Comparison of ENCODE assay signal across 18 cellular contexts in genomic region chr3:157111578-157111977, GRCh38. TPM values are rescaled to one million over a fixed set of nuclear protein-coding genes. Genes with fewer than 3 reads are reported as not detected.
DNase-seq lines count a peak whose midpoint lies in the region; ATAC-seq and TF ChIP-seq lines count a peak whose summit lies in the region.
"Had no signal": no experiment of that assay in that cellular context is flagged by ENCODE, and none has a peak within 500 bp of the region (broad histone marks: within the 10 kb centered on the region; RNA-seq: fewer than 3 reads in every experiment).

No MANE protein-coding gene starts in this region.

- H4K91ac ChIP-seq in trophoblast cell (ENCODE audit: low read depth, low read length): no peak overlapping the region

- no peak overlapping the region for H3K4me2 ChIP-seq in trophoblast cell (ENCODE audit: low read length)

- no peak overlapping the region for H3K18ac ChIP-seq in trophoblast cell (ENCODE audit: low read length)

- no peaks in the 10 kb centered on the region for H3K27me3 ChIP-seq in heart right ventricle
- no peaks in the 10 kb centered on the region for H3K27me3 ChIP-seq in sigmoid colon
- no peaks in the 10 kb centered on the region for H3K27me3 ChIP-seq in trophoblast cell (ENCODE audit: insufficient read depth, low read length)
- H3K27me3 ChIP-seq: SJCRH30 had no signal

- H3K27ac ChIP-seq in heart right ventricle: peak overlapping the region; percentile 6 to 83 (median 74)
- H3K27ac ChIP-seq in sigmoid colon: peak overlapping the region in 3 of 4 donors; percentile 42 to 83 (median 64)
- H3K27ac ChIP-seq in trophoblast cell (ENCODE audit: low read depth, low read length): no peak overlapping the region
- H3K27ac ChIP-seq: SJCRH30 had no signal

- H2AK5ac ChIP-seq in trophoblast cell (ENCODE audit: low read length): no peak overlapping the region

- TF ChIP-seq EP300 in sigmoid colon (IDR thresholded peaks at IDR 0.05): no peak

- H4K12ac ChIP-seq in trophoblast cell (ENCODE audit: low read depth, low read length): no peak overlapping the region

- no peak overlapping the region for H3K23ac ChIP-seq in trophoblast cell (ENCODE audit: low read length)

- peak; percentile 84 for DNase-seq in NCI-H526 treated with DMSO at 0.1 percent for 48 hours (lab: John Stamatoyannopoulos, UW)
- no peak for DNase-seq in T-helper 17 cell
- no peak for DNase-seq in heart right ventricle
- DNase-seq in sigmoid colon: no peak
- DNase-seq in NCI-H2196 treated with DMSO at 0.1 percent for 48 hours (lab: John Stamatoyannopoulos, UW; ENCODE audit: unreplicated experiment): no peak
- DNase-seq in trophoblast cell: no peak
- DNase-seq: ACHN, AML-193, Caco-2, EL, Karpas-422, MG63, NCI-H1092, NCI-H146, NCI-H2081 treated with DMSO at 0.1 percent for 48 hours, NCI-H524, SJCRH30 had no signal

- intact Hi-C loops in heart right ventricle (cut with DNase I): no loop called here
- intact Hi-C loops in sigmoid colon (cut with DNase I): no loop called here

- no peak overlapping the region for H3K9ac ChIP-seq in trophoblast cell (ENCODE audit: low read length)

- H3K36me3 ChIP-seq in heart right ventricle (no peaks in the 10 kb centered on the region), sigmoid colon (no peaks in the 10 kb centered on the region), trophoblast cell (ENCODE audit: control insufficient read depth in 1 of 2, insufficient read depth in 2 of 2, low read length in 2 of 2) (no peaks in the 10 kb centered on the region)
- H3K36me3 ChIP-seq: MG63, SJCRH30 had no signal

- H3K36me3 Mint-ChIP-seq in T-helper 17 cell (ENCODE audit: low read depth): no peaks in the 10 kb centered on the region

- H2BK120ac ChIP-seq in trophoblast cell (ENCODE audit: insufficient read depth, low read length, poor library complexity): no peak overlapping the region

- H3K27me3 Mint-ChIP-seq in T-helper 17 cell: peaks cover 6% of the 10 kb centered on the region

- H4K8ac ChIP-seq in trophoblast cell (ENCODE audit: low read depth, low read length): no peak overlapping the region

- no peak overlapping the region for H3K14ac ChIP-seq in trophoblast cell (ENCODE audit: low read length)

- no peak overlapping the region for H2BK5ac ChIP-seq in trophoblast cell (ENCODE audit: low read depth, low read length, poor library complexity)

- peaks cover 3% of the 10 kb centered on the region for H3K4me1 Mint-ChIP-seq in T-helper 17 cell

- H3K4me3 ChIP-seq in heart right ventricle (no peak overlapping the region), sigmoid colon (no peak overlapping the region), trophoblast cell (ENCODE audit: low read depth, low read length) (no peak overlapping the region)
- H3K4me3 ChIP-seq: MG63, SJCRH30 had no signal

- H3K79me2 ChIP-seq in trophoblast cell (ENCODE audit: control insufficient read depth, insufficient read depth, low read length, poor library complexity): no peaks in the 10 kb centered on the region

- no peak overlapping the region for H2BK12ac ChIP-seq in trophoblast cell (ENCODE audit: low read length)

- TF ChIP-seq CTCF in heart right ventricle (IDR thresholded peaks at IDR 0.05) (no peak), sigmoid colon (IDR thresholded peaks at IDR 0.05) (no peak)

- no peak overlapping the region for H3K4me3 Mint-ChIP-seq in T-helper 17 cell

- H3K9me3 ChIP-seq in T-helper 17 cell (ENCODE audit: control insufficient read depth, low read length, poor library complexity, severe bottlenecking): no peaks in the 10 kb centered on the region
- H3K9me3 ChIP-seq in heart right ventricle: no peaks in the 10 kb centered on the region
- H3K9me3 ChIP-seq in sigmoid colon: no peaks in the 10 kb centered on the region
- no peaks in the 10 kb centered on the region for H3K9me3 ChIP-seq in trophoblast cell (ENCODE audit: insufficient read depth, low read depth, low read length)
- H3K9me3 ChIP-seq: Caco-2, MG63, SJCRH30 had no signal

- peak overlapping the region; percentile 16 for H3K27ac Mint-ChIP-seq in T-helper 17 cell

- ATAC-seq in T-helper 17 cell: no peak
- ATAC-seq in heart right ventricle: peak in 4 of 8 donors; percentile 16 to 41 (median 28)
- no peak for ATAC-seq in SK-N-SH treated with all-trans-retinoic acid at 6 μM for 48 hours

- 44 to 63% methylated on average over 3 of the region's 3 CpGs for WGBS in heart right ventricle, 2 donors
- 60 to 75% methylated on average over 3 of the region's 3 CpGs for WGBS in sigmoid colon, 2 donors
- WGBS in trophoblast cell (ENCODE audit: extremely low coverage, insufficient coverage, insufficient read length): no CpG with 5 or more reads among the region's 3 CpGs

- H3K79me1 ChIP-seq in trophoblast cell (ENCODE audit: low read length): no peaks in the 10 kb centered on the region

- H3K4me1 ChIP-seq in heart right ventricle: peaks cover 4 to 75% (median 22%) of the 10 kb centered on the region in 9 donors
- peaks cover 0 to 52% (median 39%) of the 10 kb centered on the region in 4 donors for H3K4me1 ChIP-seq in sigmoid colon
- no peaks in the 10 kb centered on the region for H3K4me1 ChIP-seq in trophoblast cell (ENCODE audit: control insufficient read depth in 1 of 2, insufficient read depth in 2 of 2, low read length in 2 of 2)
- H3K4me1 ChIP-seq: SJCRH30 had no signal

- H3K4ac ChIP-seq in trophoblast cell (ENCODE audit: low read depth, low read length): no peak overlapping the region

- no peak for TF ChIP-seq POLR2A in sigmoid colon (IDR thresholded peaks at IDR 0.05)

- H2AFZ ChIP-seq in trophoblast cell (ENCODE audit: insufficient read depth, low read length, poor library complexity): no peak overlapping the region

TF ChIP-seq in SK-N-SH treated with all-trans-retinoic acid at 6 μM for 48 hours, 23 proteins besides CTCF, POLR2A, EP300 and RAD21 (continues in another document):
- TF ChIP-seq CSDC2 (CRISPR knock-in tag; IDR thresholded peaks at IDR 0.05) (no peak), PPARA (CRISPR knock-in tag; IDR thresholded peaks at IDR 0.05; ENCODE audit: borderline replicate concordance) (no peak), RARB (CRISPR knock-in tag; IDR thresholded peaks at IDR 0.05) (no peak), GLIS3 (CRISPR knock-in tag; IDR thresholded peaks at IDR 0.05) (no peak), BACH2 (CRISPR knock-in tag; IDR thresholded peaks at IDR 0.05; ENCODE audit: borderline replicate concordance) (no peak), TCF4 (CRISPR knock-in tag; IDR thresholded peaks at IDR 0.05; ENCODE audit: borderline replicate concordance) (no peak), CSRNP3 (CRISPR knock-in tag; IDR thresholded peaks at IDR 0.05) (no peak)
- TF ChIP-seq, protein P1, sequence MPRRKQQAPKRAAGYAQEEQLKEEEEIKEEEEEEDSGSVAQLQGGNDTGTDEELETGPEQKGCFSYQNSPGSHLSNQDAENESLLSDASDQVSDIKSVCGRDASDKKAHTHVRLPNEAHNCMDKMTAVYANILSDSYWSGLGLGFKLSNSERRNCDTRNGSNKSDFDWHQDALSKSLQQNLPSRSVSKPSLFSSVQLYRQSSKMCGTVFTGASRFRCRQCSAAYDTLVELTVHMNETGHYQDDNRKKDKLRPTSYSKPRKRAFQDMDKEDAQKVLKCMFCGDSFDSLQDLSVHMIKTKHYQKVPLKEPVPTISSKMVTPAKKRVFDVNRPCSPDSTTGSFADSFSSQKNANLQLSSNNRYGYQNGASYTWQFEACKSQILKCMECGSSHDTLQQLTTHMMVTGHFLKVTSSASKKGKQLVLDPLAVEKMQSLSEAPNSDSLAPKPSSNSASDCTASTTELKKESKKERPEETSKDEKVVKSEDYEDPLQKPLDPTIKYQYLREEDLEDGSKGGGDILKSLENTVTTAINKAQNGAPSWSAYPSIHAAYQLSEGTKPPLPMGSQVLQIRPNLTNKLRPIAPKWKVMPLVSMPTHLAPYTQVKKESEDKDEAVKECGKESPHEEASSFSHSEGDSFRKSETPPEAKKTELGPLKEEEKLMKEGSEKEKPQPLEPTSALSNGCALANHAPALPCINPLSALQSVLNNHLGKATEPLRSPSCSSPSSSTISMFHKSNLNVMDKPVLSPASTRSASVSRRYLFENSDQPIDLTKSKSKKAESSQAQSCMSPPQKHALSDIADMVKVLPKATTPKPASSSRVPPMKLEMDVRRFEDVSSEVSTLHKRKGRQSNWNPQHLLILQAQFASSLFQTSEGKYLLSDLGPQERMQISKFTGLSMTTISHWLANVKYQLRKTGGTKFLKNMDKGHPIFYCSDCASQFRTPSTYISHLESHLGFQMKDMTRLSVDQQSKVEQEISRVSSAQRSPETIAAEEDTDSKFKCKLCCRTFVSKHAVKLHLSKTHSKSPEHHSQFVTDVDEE (CRISPR knock-in tag; IDR thresholded peaks at IDR 0.05): no peak
- TF ChIP-seq, protein P2, sequence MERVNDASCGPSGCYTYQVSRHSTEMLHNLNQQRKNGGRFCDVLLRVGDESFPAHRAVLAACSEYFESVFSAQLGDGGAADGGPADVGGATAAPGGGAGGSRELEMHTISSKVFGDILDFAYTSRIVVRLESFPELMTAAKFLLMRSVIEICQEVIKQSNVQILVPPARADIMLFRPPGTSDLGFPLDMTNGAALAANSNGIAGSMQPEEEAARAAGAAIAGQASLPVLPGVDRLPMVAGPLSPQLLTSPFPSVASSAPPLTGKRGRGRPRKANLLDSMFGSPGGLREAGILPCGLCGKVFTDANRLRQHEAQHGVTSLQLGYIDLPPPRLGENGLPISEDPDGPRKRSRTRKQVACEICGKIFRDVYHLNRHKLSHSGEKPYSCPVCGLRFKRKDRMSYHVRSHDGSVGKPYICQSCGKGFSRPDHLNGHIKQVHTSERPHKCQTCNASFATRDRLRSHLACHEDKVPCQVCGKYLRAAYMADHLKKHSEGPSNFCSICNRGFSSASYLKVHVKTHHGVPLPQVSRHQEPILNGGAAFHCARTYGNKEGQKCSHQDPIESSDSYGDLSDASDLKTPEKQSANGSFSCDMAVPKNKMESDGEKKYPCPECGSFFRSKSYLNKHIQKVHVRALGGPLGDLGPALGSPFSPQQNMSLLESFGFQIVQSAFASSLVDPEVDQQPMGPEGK (CRISPR knock-in tag; IDR thresholded peaks at IDR 0.05; ENCODE audit: borderline replicate concordance): no peak

RNA-seq across cellular contexts. Expression of gene CCNL1, which starts 48.4 kb away (rescaled TPM):
- 1,000 to 10,000 TPM; 1,190 to 1,257 TPM for total RNA-seq in T-helper 17 cell
- total RNA-seq in heart right ventricle: 10 to 100 TPM; 19.1 to 52.5 (median 24.7) TPM
- polyA plus RNA-seq in heart right ventricle: 10 to 100 TPM; 23.7 to 77.3 TPM
- 100 to 1,000 TPM; 110 to 403 (median 215) TPM for total RNA-seq in sigmoid colon
- polyA plus RNA-seq in sigmoid colon: 10 to 100 TPM; 25.2 to 67.9 (median 28.8) TPM
- polyA plus RNA-seq in trophoblast cell (2013): 56.5 and 56.9 TPM in 2 replicates
